Comparison of ENCODE assay signal across 10 cellular contexts in the genomic region with DNA sequence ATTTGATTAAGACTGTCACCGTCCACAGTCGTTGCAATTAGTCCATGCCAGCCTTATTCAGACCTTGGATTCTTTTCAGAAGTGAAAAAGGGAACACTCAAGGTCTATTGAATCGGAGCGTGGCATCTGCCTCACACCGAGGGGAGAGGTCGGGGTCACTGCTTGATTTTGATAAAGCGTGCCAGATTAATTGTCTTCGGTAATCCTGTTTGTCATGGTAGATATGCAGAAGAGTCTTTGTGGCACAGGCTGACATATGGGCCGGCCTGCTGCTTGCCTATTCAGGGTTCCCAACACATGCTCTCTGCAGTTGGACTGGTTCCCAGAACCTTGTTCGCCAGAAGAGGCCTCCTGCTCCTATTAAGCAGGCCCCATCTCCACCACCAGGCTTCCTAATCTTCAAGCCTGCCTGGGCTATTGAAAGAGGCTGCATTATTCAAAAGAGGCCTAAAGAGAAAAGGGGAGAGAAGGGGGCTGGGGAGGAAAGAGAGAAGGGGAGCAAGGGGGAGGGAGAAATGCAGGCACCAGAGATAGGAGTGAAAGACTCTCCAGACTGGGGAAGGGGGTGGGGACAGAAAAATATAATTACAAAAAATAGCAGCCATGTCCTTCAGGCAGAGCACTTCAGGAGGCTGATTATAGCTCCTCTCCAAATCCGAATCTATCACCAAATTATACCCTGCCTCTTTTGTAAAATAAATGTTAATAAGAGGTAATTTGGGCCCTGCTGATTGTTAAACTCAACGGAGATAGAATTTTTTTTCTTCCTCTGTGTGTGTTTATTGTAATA.
DNase-seq lines count a peak whose midpoint lies in the region; ATAC-seq and TF ChIP-seq lines count a peak whose summit lies in the region.
"Had no signal": no experiment of that assay in that cellular context is flagged by ENCODE, and none has a peak within 500 bp of the region (broad histone marks: within the 10 kb centered on the region; RNA-seq: fewer than 3 reads in every experiment).

No MANE protein-coding gene starts in this region.

- H3K36me3 Mint-ChIP-seq in MCF 10A (ENCODE audit: insufficient read depth, unreplicated experiment) = no peaks in the 10 kb centered on the region
- H3K36me3 Mint-ChIP-seq in activated CD8-positive, alpha-beta T cell treated with anti-CD3 and anti-CD28 coated beads for 36 hours (ENCODE audit: low read depth) = no peaks in the 10 kb centered on the region

- TF ChIP-seq CTCF in MCF 10A (IDR thresholded peaks at IDR 0.05; ENCODE audit: unreplicated experiment) (no peak), breast epithelium (IDR thresholded peaks at IDR 0.05) (no peak), adrenal gland (IDR thresholded peaks at IDR 0.05) (no peak), uterus (IDR thresholded peaks at IDR 0.05) (no peak)
- TF ChIP-seq CTCF in activated CD8-positive, alpha-beta T cell treated with anti-CD3 and anti-CD28 coated beads for 36 hours (IDR thresholded peaks at IDR 0.05) = no peak

- H3K27me3 Mint-ChIP-seq in MCF 10A (ENCODE audit: insufficient read depth, unreplicated experiment) = no peaks in the 10 kb centered on the region
- no peaks in the 10 kb centered on the region for H3K27me3 Mint-ChIP-seq in activated CD8-positive, alpha-beta T cell treated with anti-CD3 and anti-CD28 coated beads for 36 hours

- CTCF ChIA-PET in MCF 10A (lab: Yijun Ruan, JAX) = no interaction called here
- CTCF ChIA-PET in activated CD8-positive, alpha-beta T cell treated with anti-CD3 and anti-CD28 coated beads for 36 hours (lab: Charles Lee) = no interaction called here

- intact Hi-C loops in MCF 10A (cut with micrococcal nuclease) = no loop called here
- intact Hi-C loops in breast epithelium (cut with DNase I; ENCODE audit: low total_unique reads) = loop anchor here (10.0 kb wide), 1 partner anchor 1914 kb away; no protein-coding TSS in a partner anchor
- intact Hi-C loops in adrenal gland (cut with DNase I) = no loop called here
- intact Hi-C loops in uterus (cut with DNase I; ENCODE audit: low total_unique reads) = no loop called here
- intact Hi-C loops in activated CD8-positive, alpha-beta T cell treated with anti-CD3 and anti-CD28 coated beads for 36 hours (cut with micrococcal nuclease) = no loop called here

- H3K27ac ChIP-seq in breast epithelium (no peak overlapping the region), adrenal gland (no peak overlapping the region), uterus (no peak overlapping the region)
- H3K27ac ChIP-seq: A549, esophagus squamous epithelium had no signal

- no peak for ATAC-seq in activated CD8-positive, alpha-beta T cell treated with anti-CD3 and anti-CD28 coated beads for 36 hours
- no peak for ATAC-seq in HG03520 (IDR thresholded peaks at IDR 0.05; ENCODE audit: unreplicated experiment)
- ATAC-seq: A549 had no signal

- no peak overlapping the region for H3K27ac Mint-ChIP-seq in MCF 10A (ENCODE audit: low read depth, unreplicated experiment)
- H3K27ac Mint-ChIP-seq in activated CD8-positive, alpha-beta T cell treated with anti-CD3 and anti-CD28 coated beads for 36 hours = no peak overlapping the region

- H3K9me3 ChIP-seq in breast epithelium = no peaks in the 10 kb centered on the region
- H3K9me3 ChIP-seq in adrenal gland (replicated peaks in 1 of 3) = no peaks in the 10 kb centered on the region
- H3K9me3 ChIP-seq in uterus = no peaks in the 10 kb centered on the region
- H3K9me3 ChIP-seq: A549, esophagus squamous epithelium had no signal

- TF ChIP-seq POLR2A in breast epithelium (IDR thresholded peaks at IDR 0.05) = no peak
- TF ChIP-seq POLR2A in adrenal gland (IDR thresholded peaks at IDR 0.05) = no peak
- no peak for TF ChIP-seq POLR2A in uterus (IDR thresholded peaks at IDR 0.05)

- H3K4me1 ChIP-seq in breast epithelium (no peaks in the 10 kb centered on the region), adrenal gland (replicated peaks in 1 of 2) (no peaks in the 10 kb centered on the region), uterus (no peaks in the 10 kb centered on the region)
- H3K4me1 ChIP-seq: A549, esophagus squamous epithelium had no signal

- H3K4me1 Mint-ChIP-seq in MCF 10A (ENCODE audit: insufficient read depth, unreplicated experiment) = peaks cover 7% of the 10 kb centered on the region
- no peaks in the 10 kb centered on the region for H3K4me1 Mint-ChIP-seq in activated CD8-positive, alpha-beta T cell treated with anti-CD3 and anti-CD28 coated beads for 36 hours (ENCODE audit: low read depth)

- no TSS peak for BruUV-seq in MCF 10A (replicated peaks; lab: Mats Ljungman, UMichigan)

- no peaks in the 10 kb centered on the region for H3K27me3 ChIP-seq in breast epithelium
- no peaks in the 10 kb centered on the region for H3K27me3 ChIP-seq in adrenal gland
- no peaks in the 10 kb centered on the region for H3K27me3 ChIP-seq in uterus
- H3K27me3 ChIP-seq: esophagus squamous epithelium had no signal

- H3K36me3 ChIP-seq in breast epithelium = no peaks in the 10 kb centered on the region
- no peaks in the 10 kb centered on the region for H3K36me3 ChIP-seq in adrenal gland (replicated peaks in 1 of 2)
- no peaks in the 10 kb centered on the region for H3K36me3 ChIP-seq in uterus
- H3K36me3 ChIP-seq: esophagus squamous epithelium had no signal

- WGBS in adrenal gland, 4 donors = 30 to 47% (median 38%) methylated on average over 12 of the region's 12 CpGs

- DNase-seq in MCF 10A (ENCODE audit: unreplicated experiment) (peak; percentile 15), breast epithelium (ENCODE audit: low spot score in 2 of 2) (no peak), adrenal gland (peak; percentile 36 to 87 (median 46)), hippocampal formation (lab: John Stamatoyannopoulos, UW) (peak; percentile 76 to 78), uterus (peak; percentile 30 to 50), NAMALWA (ENCODE audit: low spot score) (no peak)
- no peak for DNase-seq in activated CD8-positive, alpha-beta T cell treated with anti-CD3 and anti-CD28 coated beads for 36 hours
- DNase-seq: esophagus squamous epithelium had no signal

- no peak overlapping the region for H3K4me3 ChIP-seq in breast epithelium
- no peak overlapping the region for H3K4me3 ChIP-seq in adrenal gland
- H3K4me3 ChIP-seq in uterus = no peak overlapping the region
- H3K4me3 ChIP-seq: A549, esophagus squamous epithelium had no signal

- POLR2A ChIA-PET in MCF 10A (lab: Yijun Ruan, JAX) = no interaction called here
- POLR2A ChIA-PET in activated CD8-positive, alpha-beta T cell treated with anti-CD3 and anti-CD28 coated beads for 36 hours (lab: Charles Lee) = no interaction called here

- H3K9me3 Mint-ChIP-seq in MCF 10A (ENCODE audit: unreplicated experiment) = no peaks in the 10 kb centered on the region
- no peaks in the 10 kb centered on the region for H3K9me3 Mint-ChIP-seq in activated CD8-positive, alpha-beta T cell treated with anti-CD3 and anti-CD28 coated beads for 36 hours

- no peak overlapping the region for H3K4me3 Mint-ChIP-seq in MCF 10A (ENCODE audit: unreplicated experiment)
- no peak overlapping the region for H3K4me3 Mint-ChIP-seq in activated CD8-positive, alpha-beta T cell treated with anti-CD3 and anti-CD28 coated beads for 36 hours

Comparison
In these comparisons a context has a peak if more than half of its experiments do, and no peak if none do; other contexts are left out.
1. DNase-seq: peak in MCF 10A (single experiment), adrenal gland (7 of 7), hippocampal formation (2 of 2) and uterus (2 of 2); none in breast epithelium (0 of 2), activated CD8-positive, alpha-beta T cell treated with anti-CD3 and anti-CD28 coated beads for 36 hours (single experiment) and NAMALWA (single experiment).